ENCODE assay signal across 9 cellular contexts in genomic region chr15:52566889-52567288, GRCh38. TPM values are rescaled to one million over a fixed set of nuclear protein-coding genes. Genes with fewer than 3 reads are reported as not detected.
DNase-seq lines count a peak whose midpoint lies in the region; ATAC-seq and TF ChIP-seq lines count a peak whose summit lies in the region.
"Had no signal": no experiment of that assay in that cellular context is flagged by ENCODE, and none has a peak within 500 bp of the region (broad histone marks: within the 10 kb centered on the region; RNA-seq: fewer than 3 reads in every experiment).

No MANE protein-coding gene starts in this region.

- no peak for DNase-seq in GM23248
- peak; percentile 63 for DNase-seq in RPMI8226
- no peak for DNase-seq in esophagus muscularis mucosa (ENCODE audit: extremely low spot score)
- no peak for DNase-seq in psoas muscle
- DNase-seq in prostate gland (ENCODE audit: low spot score) = no peak
- DNase-seq in HEK293T (ENCODE audit: extremely low spot score) = no peak
- no peak for DNase-seq in NOMO-1 treated with DMSO at 0.1 percent for 48 hours (lab: John Stamatoyannopoulos, UW; ENCODE audit: unreplicated experiment)
- DNase-seq in NCI-H510A treated with DMSO at 0.1 percent for 48 hours (lab: John Stamatoyannopoulos, UW) = no peak

- no peaks in the 10 kb centered on the region for H3K36me3 ChIP-seq in GM23248 (ENCODE audit: low read depth)
- no peaks in the 10 kb centered on the region for H3K36me3 ChIP-seq in esophagus muscularis mucosa
- H3K36me3 ChIP-seq in psoas muscle (ENCODE audit: insufficient read depth in 1 of 2, low read depth in 1 of 2) = no peaks in the 10 kb centered on the region
- no peaks in the 10 kb centered on the region for H3K36me3 ChIP-seq in prostate gland

- CTCF ChIA-PET in HEK293T (lab: Yijun Ruan, JAX) = no interaction called here

- peak overlapping the region; percentile 95 for H3K4me3 ChIP-seq in GM23248
- H3K4me3 ChIP-seq in esophagus muscularis mucosa = peak overlapping the region; percentile 69 to 92 (median 74)
- H3K4me3 ChIP-seq in psoas muscle = peak overlapping the region; percentile 88
- H3K4me3 ChIP-seq in prostate gland = no peak overlapping the region

- TF ChIP-seq CTCF in esophagus muscularis mucosa (IDR thresholded peaks at IDR 0.05) (no peak), psoas muscle (IDR thresholded peaks at IDR 0.05) (no peak), prostate gland (IDR thresholded peaks at IDR 0.05) (no peak)

- TF ChIP-seq POLR2A in esophagus muscularis mucosa (IDR thresholded peaks at IDR 0.05; ENCODE audit: low read depth) = no peak
- no peak for TF ChIP-seq POLR2A in prostate gland (IDR thresholded peaks at IDR 0.05)

- peaks cover 13% of the 10 kb centered on the region; the same call in 1 of the 2 replicates for H4K20me1 ChIP-seq in GM23248 (ENCODE audit: insufficient read depth)

- in situ Hi-C loops in GM23248 (cut with MboI) = no loop called here

- H3K9me2 ChIP-seq in GM23248 (ENCODE audit: insufficient read depth) = no peaks in the 10 kb centered on the region

- H3K9me3 ChIP-seq in GM23248 (ENCODE audit: low read depth) = no peaks in the 10 kb centered on the region
- H3K9me3 ChIP-seq in esophagus muscularis mucosa = no peaks in the 10 kb centered on the region
- H3K9me3 ChIP-seq in psoas muscle = no peaks in the 10 kb centered on the region
- no peaks in the 10 kb centered on the region for H3K9me3 ChIP-seq in prostate gland

- H3K9ac ChIP-seq in GM23248 = peak overlapping the region; percentile 98

- no peak for TF ChIP-seq EP300 in esophagus muscularis mucosa (IDR thresholded peaks at IDR 0.05)

- H3K27me3 ChIP-seq in GM23248 (replicated peaks; ENCODE audit: insufficient read depth) (no peaks in the 10 kb centered on the region), esophagus muscularis mucosa (no peaks in the 10 kb centered on the region), psoas muscle (ENCODE audit: insufficient read depth in 3 of 3, low read length in 2 of 3) (no peaks in the 10 kb centered on the region), prostate gland (replicated peaks; ENCODE audit: insufficient read depth) (no peaks in the 10 kb centered on the region)

- H3K4me2 ChIP-seq in GM23248 (ENCODE audit: unreplicated experiment) = peak overlapping the region; percentile 98

- ATAC-seq in psoas muscle = peak in 2 of 4 donors; percentile 36 to 44
- ATAC-seq: left lobe of liver had no signal

- 0 out of 2 replicates have a peak, but pooled peaks cover 8% of the 10 kb centered on the region for H3F3A ChIP-seq in GM23248 (ENCODE audit: insufficient read depth)

- H3K79me2 ChIP-seq in GM23248 (ENCODE audit: insufficient read depth) = peaks cover 68% of the 10 kb centered on the region

- POLR2A ChIA-PET in HEK293T (lab: Yijun Ruan, JAX) = no interaction called here

- H3K27ac ChIP-seq in GM23248 (no peak overlapping the region), esophagus muscularis mucosa (replicated peaks in 1 of 4) (peak overlapping the region in 2 of 4 donors; percentile 10 to 39), psoas muscle (peak overlapping the region; percentile 91), prostate gland (no peak overlapping the region)

- H3K4me1 ChIP-seq in GM23248 (ENCODE audit: insufficient read depth) (peaks cover 13% of the 10 kb centered on the region), esophagus muscularis mucosa (peaks cover 37 to 63% (median 60%) of the 10 kb centered on the region in 4 donors), psoas muscle (peaks cover 30% of the 10 kb centered on the region), prostate gland (replicated peaks) (no peaks in the 10 kb centered on the region)

- H2AFZ ChIP-seq in GM23248 = no peak overlapping the region

- 59 to 60% methylated on average over 4 of the region's 4 CpGs for WGBS in GM23248 (ENCODE audit: low coverage in 1 of 2, low lambda C conversion rate in 2 of 2, missing lambda C conversion rate in 2 of 2), 2 experiments
- WGBS in esophagus muscularis mucosa = 57% methylated on average over 4 of the region's 4 CpGs
- WGBS in psoas muscle, 3 donors = 22 to 33% (median 24%) methylated on average over 4 of the region's 4 CpGs
- WGBS in prostate gland = 53% methylated on average over 4 of the region's 4 CpGs

- intact Hi-C loops in esophagus muscularis mucosa (cut with DNase I) (no loop called here), psoas muscle (cut with DNase I) (loop anchor here in 1 of 2 donors (5.0 to 10.0 kb wide), 3 partner anchors 40 to 550 kb away; partner anchors contain the start of genes MAPK6 and MYO5A), prostate gland (cut with DNase I) (loop anchor here (5.0 kb wide), 1 partner anchor 110 kb away; the partner anchor contains the start of gene ATOSA)

TF ChIP-seq in HEK293T, 16 proteins besides CTCF, POLR2A, EP300 and RAD21:
- TF ChIP-seq HDGF (IDR thresholded peaks at IDR 0.05; ENCODE audit: borderline replicate concordance) = no peak
- TF ChIP-seq TARDBP (IDR thresholded peaks at IDR 0.05) = no peak

RNA-seq across cellular contexts. Expression of gene ARPP19, which starts 1.9 kb away (rescaled TPM):
- 89.1 and 122 TPM in 2 replicates for total RNA-seq in GM23248 (2014; rRNA removed; shearing (Covaris generic))
- polyA plus RNA-seq in GM23248 (2016; fragmentation: Nextera tagmentation; extraction: Ambion mirVana) (68.9 and 70.0 TPM in 2 replicates), psoas muscle (100 to 1,000 TPM; 134 to 374 (median 256) TPM)
- total RNA-seq in esophagus muscularis mucosa (100 to 1,000 TPM; 141 to 201 (median 166) TPM), psoas muscle (100 to 1,000 TPM; 161 to 372 (median 274) TPM), prostate gland (100 to 1,000 TPM in 1 of 2 donors, 10 to 100 TPM in 1; 86.9 to 130 TPM)

RNA-seq across cellular contexts. Expression of gene MYO5A, which starts 38.2 kb away (rescaled TPM):
- 30.6 and 33.3 TPM in 2 replicates for total RNA-seq in GM23248 (2014; rRNA removed; shearing (Covaris generic))
- polyA plus RNA-seq in GM23248 (2016; fragmentation: Nextera tagmentation; extraction: Ambion mirVana) = 12.1 and 14.0 TPM in 2 replicates
- 10 to 100 TPM; 22.0 to 37.4 (median 33.2) TPM for total RNA-seq in esophagus muscularis mucosa
- 1 to 10 TPM; 5.0 to 9.9 (median 7.8) TPM for total RNA-seq in psoas muscle
- polyA plus RNA-seq in psoas muscle = 1 to 10 TPM; 3.6 to 7.7 (median 4.4) TPM
- 10 to 100 TPM; 24.9 to 41.9 TPM for total RNA-seq in prostate gland

Comparison
In these comparisons a context has a peak if more than half of its experiments do, and no peak if none do; other contexts are left out.
1. H3K4me3 ChIP-seq: peak in GM23248 (single experiment), esophagus muscularis mucosa (4 of 4) and psoas muscle (single experiment); none in prostate gland (0 of 2).